Comparison of ENCODE assay signal across 2 cellular contexts in genomic region chr10:86959737-86960002, GRCh38.
TF ChIP-seq lines count a peak whose summit lies in the region.

No MANE protein-coding gene starts in this region.

TF ChIP-seq in SK-N-SH, 30 proteins besides CTCF, POLR2A, EP300 and RAD21:
- TF ChIP-seq SMC3 (IDR thresholded peaks at IDR 0.05; ENCODE audit: low read depth, low read length), result no peak
- no peak for TF ChIP-seq TCF12 (IDR thresholded peaks at IDR 0.05)
- TF ChIP-seq CHD2 (IDR thresholded peaks at IDR 0.05; ENCODE audit: low read length, partially characterized antibody), result no peak
- no peak for TF ChIP-seq REST (IDR thresholded peaks at IDR 0.05; ENCODE audit: low read depth, low read length)
- no peak for TF ChIP-seq TEAD4 (IDR thresholded peaks at IDR 0.05; ENCODE audit: borderline replicate concordance, insufficient read depth)
- no peak for TF ChIP-seq EZH2phosphoT487 (IDR thresholded peaks at IDR 0.05; ENCODE audit: borderline replicate concordance, low read depth)
- TF ChIP-seq YY1 (IDR thresholded peaks at IDR 0.05; ENCODE audit: low read depth), result no peak
- TF ChIP-seq IRF3 (IDR thresholded peaks at IDR 0.05; ENCODE audit: low read depth, low read length), result no peak
- TF ChIP-seq FOXM1 (IDR thresholded peaks at IDR 0.05; ENCODE audit: low read depth), result no peak

TF ChIP-seq in SK-N-SH treated with all-trans-retinoic acid at 6 μM for 48 hours, 23 proteins besides CTCF, POLR2A, EP300 and RAD21:
- no peak for TF ChIP-seq SNAI2 (CRISPR knock-in tag; IDR thresholded peaks at IDR 0.05)
- TF ChIP-seq TOX (CRISPR knock-in tag; IDR thresholded peaks at IDR 0.05; ENCODE audit: borderline replicate concordance), result no peak
- TF ChIP-seq CSDC2 (CRISPR knock-in tag; IDR thresholded peaks at IDR 0.05), result no peak
- TF ChIP-seq ISL1 (CRISPR knock-in tag; IDR thresholded peaks at IDR 0.05), result no peak
- no peak for TF ChIP-seq CREB5 (CRISPR knock-in tag; IDR thresholded peaks at IDR 0.05; ENCODE audit: low read depth)
- no peak for TF ChIP-seq ZC3H10 (CRISPR knock-in tag; IDR thresholded peaks at IDR 0.05)
- no peak for TF ChIP-seq GLIS3 (CRISPR knock-in tag; IDR thresholded peaks at IDR 0.05)
